9 cellular contexts compared by ENCODE assay signal in the genomic region with DNA sequence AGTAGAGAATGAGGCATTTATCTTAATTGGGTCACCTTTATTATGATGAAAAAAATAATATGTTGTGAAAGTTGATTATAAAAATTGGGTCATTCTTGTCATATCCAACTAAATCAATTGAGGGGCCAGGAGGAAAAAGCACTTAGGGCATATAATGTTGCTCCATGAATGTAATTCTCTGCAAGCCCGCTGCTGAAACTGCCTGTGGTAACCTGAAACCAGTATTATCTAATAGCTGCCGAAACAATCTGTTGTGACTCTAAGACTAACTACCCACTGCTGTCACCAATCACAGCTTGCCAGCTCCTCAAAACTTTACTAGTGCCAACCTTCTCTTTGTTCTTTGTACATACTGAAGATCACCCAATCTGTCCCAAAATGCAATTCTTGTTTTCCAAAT.
DNase-seq lines count a peak whose midpoint lies in the region; ATAC-seq and TF ChIP-seq lines count a peak whose summit lies in the region.
"Had no signal": no experiment of that assay in that cellular context is flagged by ENCODE, and none has a peak within 500 bp of the region (broad histone marks: within the 10 kb centered on the region; RNA-seq: fewer than 3 reads in every experiment).

No MANE protein-coding gene starts in this region.

- H3K27me3 Mint-ChIP-seq in WTC11 (ENCODE audit: low read depth) (no peaks in the 10 kb centered on the region), T-cell (no peaks in the 10 kb centered on the region)
- H3K27me3 Mint-ChIP-seq: activated CD8-positive, alpha-beta T cell treated with anti-CD3 and anti-CD28 coated beads for 36 hours had no signal

- H3K4me3 Mint-ChIP-seq in WTC11, result no peak overlapping the region
- H3K4me3 Mint-ChIP-seq in T-cell, result no peak overlapping the region
- H3K4me3 Mint-ChIP-seq: activated CD8-positive, alpha-beta T cell treated with anti-CD3 and anti-CD28 coated beads for 36 hours had no signal

- no peaks in the 10 kb centered on the region for H3K9me3 Mint-ChIP-seq in WTC11
- no peaks in the 10 kb centered on the region for H3K9me3 Mint-ChIP-seq in T-cell
- H3K9me3 Mint-ChIP-seq: activated CD8-positive, alpha-beta T cell treated with anti-CD3 and anti-CD28 coated beads for 36 hours had no signal

- POLR2A ChIA-PET in WTC11 (lab: Charles Lee) (no interaction called here), T-cell (lab: Charles Lee) (no interaction called here)

- H3K27ac Mint-ChIP-seq in WTC11, result peak overlapping the region; percentile 50
- no peak overlapping the region for H3K27ac Mint-ChIP-seq in T-cell
- H3K27ac Mint-ChIP-seq: activated CD8-positive, alpha-beta T cell treated with anti-CD3 and anti-CD28 coated beads for 36 hours had no signal

- H3K36me3 Mint-ChIP-seq in WTC11 (no peaks in the 10 kb centered on the region), T-cell (no peaks in the 10 kb centered on the region)

- CTCF ChIA-PET in WTC11 (lab: Charles Lee), result interaction anchor here (0.6 to 1.5 kb wide), 4 partner anchors 118 to 307 kb away, joined by 3 to 7 read pairs (median 3); a partner anchor contains a TSS
- CTCF ChIA-PET in T-cell (lab: Charles Lee), result interaction anchor here in 1 of 2 donors (1.0 kb wide), 1 partner anchor 98 kb away, joined by 3 read pairs; no protein-coding TSS in a partner anchor

- TF ChIP-seq CTCF in WTC11 (IDR thresholded peaks at IDR 0.05) (no peak), GM10266 (IDR thresholded peaks at IDR 0.05; ENCODE audit: control insufficient read depth, insufficient read depth, low read depth, missing control alignments) (no peak)

- H3K4me1 Mint-ChIP-seq in WTC11 (peaks cover 9% of the 10 kb centered on the region), T-cell (peaks cover 3 to 8% (median 4%) of the 10 kb centered on the region in 3 donors)

- ATAC-seq in WTC11, result peak; percentile 65
- no peak for ATAC-seq in sciatic nerve
- no peak for ATAC-seq in T-cell (replicated peaks in 1 of 4)
- ATAC-seq: activated CD8-positive, alpha-beta T cell treated with anti-CD3 and anti-CD28 coated beads for 36 hours had no signal

- intact Hi-C loops in sciatic nerve (cut with DNase I), result no loop called here

- peak; percentile 50 for DNase-seq in D341Med (ENCODE audit: low spot score)
- peak; percentile 67 for DNase-seq in NCI-H1694 (lab: John Stamatoyannopoulos, UW)
- DNase-seq in WTC11 (ENCODE audit: low spot score), result no peak
- DNase-seq in iris pigment epithelial cell (ENCODE audit: low read depth), result peak; percentile 64
- no peak for DNase-seq in OCI-M2 (lab: John Stamatoyannopoulos, UW; ENCODE audit: unreplicated experiment)
- DNase-seq in sciatic nerve (ENCODE audit: low spot score), result no peak
- no peak for DNase-seq in T-cell
- no peak for DNase-seq in GM10266 (ENCODE audit: extremely low spot score)
- DNase-seq: activated CD8-positive, alpha-beta T cell treated with anti-CD3 and anti-CD28 coated beads for 36 hours had no signal

TF ChIP-seq in WTC11, 78 proteins besides CTCF, POLR2A, EP300 and RAD21:
- TF ChIP-seq, protein P1, sequence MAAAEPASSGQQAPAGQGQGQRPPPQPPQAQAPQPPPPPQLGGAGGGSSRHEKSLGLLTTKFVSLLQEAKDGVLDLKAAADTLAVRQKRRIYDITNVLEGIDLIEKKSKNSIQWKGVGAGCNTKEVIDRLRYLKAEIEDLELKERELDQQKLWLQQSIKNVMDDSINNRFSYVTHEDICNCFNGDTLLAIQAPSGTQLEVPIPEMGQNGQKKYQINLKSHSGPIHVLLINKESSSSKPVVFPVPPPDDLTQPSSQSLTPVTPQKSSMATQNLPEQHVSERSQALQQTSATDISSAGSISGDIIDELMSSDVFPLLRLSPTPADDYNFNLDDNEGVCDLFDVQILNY (CRISPR knock-in tag; IDR thresholded peaks at IDR 0.05), result no peak
- TF ChIP-seq, protein P2, sequence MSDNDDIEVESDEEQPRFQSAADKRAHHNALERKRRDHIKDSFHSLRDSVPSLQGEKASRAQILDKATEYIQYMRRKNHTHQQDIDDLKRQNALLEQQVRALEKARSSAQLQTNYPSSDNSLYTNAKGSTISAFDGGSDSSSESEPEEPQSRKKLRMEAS (CRISPR knock-in tag; IDR thresholded peaks at IDR 0.05), result no peak
- TF ChIP-seq SOX15 (CRISPR knock-in tag; IDR thresholded peaks at IDR 0.05), result no peak
- TF ChIP-seq CREB1 (CRISPR knock-in tag; IDR thresholded peaks at IDR 0.05), result no peak
- TF ChIP-seq, protein P3, sequence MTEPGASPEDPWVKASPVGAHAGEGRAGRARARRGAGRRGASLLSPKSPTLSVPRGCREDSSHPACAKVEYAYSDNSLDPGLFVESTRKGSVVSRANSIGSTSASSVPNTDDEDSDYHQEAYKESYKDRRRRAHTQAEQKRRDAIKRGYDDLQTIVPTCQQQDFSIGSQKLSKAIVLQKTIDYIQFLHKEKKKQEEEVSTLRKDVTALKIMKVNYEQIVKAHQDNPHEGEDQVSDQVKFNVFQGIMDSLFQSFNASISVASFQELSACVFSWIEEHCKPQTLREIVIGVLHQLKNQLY (CRISPR knock-in tag; IDR thresholded peaks at IDR 0.05), result no peak
- TF ChIP-seq NR3C1 (CRISPR knock-in tag; conservative IDR thresholded peaks at IDR 0.05; ENCODE audit: low read depth), result no peak
- TF ChIP-seq, protein P4, sequence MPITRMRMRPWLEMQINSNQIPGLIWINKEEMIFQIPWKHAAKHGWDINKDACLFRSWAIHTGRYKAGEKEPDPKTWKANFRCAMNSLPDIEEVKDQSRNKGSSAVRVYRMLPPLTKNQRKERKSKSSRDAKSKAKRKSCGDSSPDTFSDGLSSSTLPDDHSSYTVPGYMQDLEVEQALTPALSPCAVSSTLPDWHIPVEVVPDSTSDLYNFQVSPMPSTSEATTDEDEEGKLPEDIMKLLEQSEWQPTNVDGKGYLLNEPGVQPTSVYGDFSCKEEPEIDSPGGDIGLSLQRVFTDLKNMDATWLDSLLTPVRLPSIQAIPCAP (CRISPR knock-in tag; IDR thresholded peaks at IDR 0.05), result no peak
- no peak for TF ChIP-seq GTF2I (CRISPR knock-in tag; conservative IDR thresholded peaks at IDR 0.05)
- TF ChIP-seq ZNF121 (CRISPR knock-in tag; IDR thresholded peaks at IDR 0.05), result no peak
- TF ChIP-seq, protein P5, sequence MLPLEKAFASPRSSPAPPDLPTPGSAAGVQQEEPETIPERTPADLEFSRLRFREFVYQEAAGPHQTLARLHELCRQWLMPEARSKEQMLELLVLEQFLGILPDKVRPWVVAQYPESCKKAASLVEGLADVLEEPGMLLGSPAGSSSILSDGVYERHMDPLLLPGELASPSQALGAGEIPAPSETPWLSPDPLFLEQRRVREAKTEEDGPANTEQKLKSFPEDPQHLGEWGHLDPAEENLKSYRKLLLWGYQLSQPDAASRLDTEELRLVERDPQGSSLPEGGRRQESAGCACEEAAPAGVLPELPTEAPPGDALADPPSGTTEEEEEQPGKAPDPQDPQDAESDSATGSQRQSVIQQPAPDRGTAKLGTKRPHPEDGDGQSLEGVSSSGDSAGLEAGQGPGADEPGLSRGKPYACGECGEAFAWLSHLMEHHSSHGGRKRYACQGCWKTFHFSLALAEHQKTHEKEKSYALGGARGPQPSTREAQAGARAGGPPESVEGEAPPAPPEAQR (CRISPR knock-in tag; IDR thresholded peaks at IDR 0.05), result no peak
- TF ChIP-seq NR2C2 (CRISPR knock-in tag; IDR thresholded peaks at IDR 0.05), result no peak
- no peak for TF ChIP-seq ZNF396 (CRISPR knock-in tag; IDR thresholded peaks at IDR 0.05; ENCODE audit: borderline replicate concordance)
- TF ChIP-seq RORB (CRISPR knock-in tag; IDR thresholded peaks at IDR 0.05), result no peak
- TF ChIP-seq ESRRA (CRISPR knock-in tag; IDR thresholded peaks at IDR 0.05; ENCODE audit: borderline replicate concordance), result no peak
- no peak for TF ChIP-seq ZNF317 (CRISPR knock-in tag; IDR thresholded peaks at IDR 0.05; ENCODE audit: borderline replicate concordance, low read depth)
- TF ChIP-seq, protein P6, sequence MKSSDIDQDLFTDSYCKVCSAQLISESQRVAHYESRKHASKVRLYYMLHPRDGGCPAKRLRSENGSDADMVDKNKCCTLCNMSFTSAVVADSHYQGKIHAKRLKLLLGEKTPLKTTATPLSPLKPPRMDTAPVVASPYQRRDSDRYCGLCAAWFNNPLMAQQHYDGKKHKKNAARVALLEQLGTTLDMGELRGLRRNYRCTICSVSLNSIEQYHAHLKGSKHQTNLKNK (CRISPR knock-in tag; IDR thresholded peaks at IDR 0.05), result no peak
- TF ChIP-seq ZNF219 (CRISPR knock-in tag; IDR thresholded peaks at IDR 0.05; ENCODE audit: borderline replicate concordance), result no peak
- no peak for TF ChIP-seq NFYB (CRISPR knock-in tag; conservative IDR thresholded peaks at IDR 0.05; ENCODE audit: low read depth)

Comparison
In these comparisons a context has a peak if more than half of its experiments do, and no peak if none do; other contexts are left out.
1. DNase-seq: peak in D341Med (single experiment), NCI-H1694 (single experiment) and iris pigment epithelial cell (single experiment); none in WTC11 (single experiment), OCI-M2 (single experiment), sciatic nerve (single experiment), T-cell (0 of 34) and GM10266 (single experiment).